Comparison of ENCODE assay signal across 12 cellular contexts in genomic region chr6:5999688-6000608, GRCh38. TPM values are rescaled to one million over a fixed set of nuclear protein-coding genes. Genes with fewer than 3 reads are reported as not detected.
DNase-seq lines count a peak whose midpoint lies in the region; ATAC-seq, FAIRE-seq and TF ChIP-seq lines count a peak whose summit lies in the region.
"Had no signal": no experiment of that assay in that cellular context is flagged by ENCODE, and none has a peak within 500 bp of the region (broad histone marks: within the 10 kb centered on the region; RNA-seq: fewer than 3 reads in every experiment).

No MANE protein-coding gene starts in this region.

- H3K36me3 ChIP-seq in H7 (replicated peaks; ENCODE audit: control insufficient read depth, insufficient read depth, low read length), result no peaks in the 10 kb centered on the region
- no peaks in the 10 kb centered on the region for H3K36me3 ChIP-seq in naive thymus-derived CD4-positive, alpha-beta T cell (ENCODE audit: control insufficient read depth in 2 of 3, insufficient read depth in 3 of 3, low read length in 3 of 3)
- H3K36me3 ChIP-seq in OCI-LY7 (ENCODE audit: insufficient read depth, low read length), result no peaks in the 10 kb centered on the region; the same call in 1 of the 2 replicates
- H3K36me3 ChIP-seq: ovary had no signal

- H3K4me3 Mint-ChIP-seq in naive thymus-derived CD4-positive, alpha-beta T cell, result peak overlapping the region; percentile 12 to 70 (median 53)

- H2AFZ ChIP-seq in OCI-LY7 (ENCODE audit: low read length), result no peak overlapping the region

- 84% methylated on average over 24 of the region's 34 CpGs for WGBS in A549 (ENCODE audit: missing lambda C conversion rate)

- H3K27me3 ChIP-seq in H7 (ENCODE audit: control insufficient read depth, insufficient read depth, low read length), result peaks cover 99% of the 10 kb centered on the region
- H3K27me3 ChIP-seq in naive thymus-derived CD4-positive, alpha-beta T cell (ENCODE audit: control insufficient read depth in 2 of 2, insufficient read depth in 2 of 2, low read length in 2 of 2), result peaks cover 69 to 91% of the 10 kb centered on the region in 2 donors
- H3K27me3 ChIP-seq: ovary had no signal

- TF ChIP-seq EP300 in A549 (IDR thresholded peaks at IDR 0.05), result no peak

- peak overlapping the region in 6 of 9 donors; percentile 30 to 73 (median 61) for H3K27ac Mint-ChIP-seq in naive thymus-derived CD4-positive, alpha-beta T cell

- DNase-seq in A549 (ENCODE audit: low read depth in 1 of 2, low spot score in 1 of 2), result no peak
- DNase-seq in H7, result peak; percentile 71
- no peak for DNase-seq in coronary artery (ENCODE audit: low spot score)
- DNase-seq in naive thymus-derived CD4-positive, alpha-beta T cell, result peak in 1 of 9 donors; percentile 10
- no peak for DNase-seq in OCI-LY7 (ENCODE audit: low spot score)
- no peak for DNase-seq in HTR-8/SVneo (ENCODE audit: insufficient read length, low spot score)
- DNase-seq in GDM1 (lab: John Stamatoyannopoulos, UW), result no peak
- DNase-seq: GOT3, NCI-H2029, ovary had no signal

- FAIRE-seq in A549 (lab: Jason Lieb, UNC) (no peak), HTR-8/SVneo (lab: Jason Lieb, UNC) (no peak)
- FAIRE-seq: bronchial epithelial cell had no signal

- peaks cover 60 to 89% (median 80%) of the 10 kb centered on the region in 7 donors for H3K4me1 Mint-ChIP-seq in naive thymus-derived CD4-positive, alpha-beta T cell

- H3K27ac ChIP-seq in A549, result no peak overlapping the region
- H3K27ac ChIP-seq in coronary artery, result peak overlapping the region; percentile 46 to 55
- H3K27ac ChIP-seq in naive thymus-derived CD4-positive, alpha-beta T cell (ENCODE audit: low read depth, low read length), result no peak overlapping the region
- no peak overlapping the region for H3K27ac ChIP-seq in OCI-LY7 (ENCODE audit: low read depth, low read length, poor library complexity, severe bottlenecking)
- H3K27ac ChIP-seq: ovary had no signal

- H3K9me2 ChIP-seq in OCI-LY7 (ENCODE audit: insufficient read depth, low read length), result no peaks in the 10 kb centered on the region

- H3K4me2 ChIP-seq in A549 (peak overlapping the region; percentile 58; the same call in 2 of the 3 replicates), OCI-LY7 (ENCODE audit: low read length) (no peak overlapping the region)

- no peak overlapping the region for H3K4me3 ChIP-seq in A549
- H3K4me3 ChIP-seq in H7 (ENCODE audit: insufficient read depth, low read depth, low read length), result peak overlapping the region; percentile 27
- peak overlapping the region; percentile 40 for H3K4me3 ChIP-seq in coronary artery
- no peak overlapping the region for H3K4me3 ChIP-seq in naive thymus-derived CD4-positive, alpha-beta T cell (ENCODE audit: low read length)
- no peak overlapping the region for H3K4me3 ChIP-seq in OCI-LY7 (ENCODE audit: low read depth, low read length, poor library complexity, severe bottlenecking)
- H3K4me3 ChIP-seq: ovary had no signal

- H3K4me1 ChIP-seq in A549, result no peaks in the 10 kb centered on the region
- peaks cover 27 to 73% of the 10 kb centered on the region in 2 donors for H3K4me1 ChIP-seq in naive thymus-derived CD4-positive, alpha-beta T cell (ENCODE audit: control insufficient read depth in 2 of 2, insufficient read depth in 2 of 2, low read length in 2 of 2)
- H3K4me1 ChIP-seq in OCI-LY7 (ENCODE audit: insufficient read depth, low read length, poor library complexity, severe bottlenecking), result peaks cover 15% of the 10 kb centered on the region

- CTCF ChIA-PET in A549 (lab: Yijun Ruan, JAX), result interaction anchor here (0.6 to 1.1 kb wide), 3 partner anchors 18 to 529 kb away, joined by 3 read pairs; no protein-coding TSS in a partner anchor
- CTCF ChIA-PET in naive thymus-derived CD4-positive, alpha-beta T cell (lab: Charles Lee), result interaction anchor here (0.6 to 0.9 kb wide), 2 partner anchors 10 to 185 kb away, joined by 3 read pairs; no protein-coding TSS in a partner anchor
- CTCF ChIA-PET in OCI-LY7 (lab: Charles Lee; ENCODE audit: unreplicated experiment), result no interaction called here

- no peaks in the 10 kb centered on the region for H4K20me1 ChIP-seq in OCI-LY7 (ENCODE audit: insufficient read depth, low read length)

- ATAC-seq in A549 (no peak), HG02610 (IDR thresholded peaks at IDR 0.05; ENCODE audit: unreplicated experiment) (no peak)
- ATAC-seq in naive thymus-derived CD4-positive, alpha-beta T cell, result no peak

- POLR2A ChIA-PET in A549 (lab: Yijun Ruan, JAX) (no interaction called here), OCI-LY7 (lab: Charles Lee) (interaction anchor here (0.6 to 0.7 kb wide), 3 partner anchors 130 to 835 kb away, joined by 3 to 7 read pairs (median 5); no protein-coding TSS in a partner anchor)
- POLR2A ChIA-PET in naive thymus-derived CD4-positive, alpha-beta T cell (lab: Charles Lee), result no interaction called here

- no peaks in the 10 kb centered on the region for H3K79me2 ChIP-seq in OCI-LY7 (ENCODE audit: insufficient read depth, low read depth, low read length)

- TF ChIP-seq CTCF in A549 (IDR thresholded peaks at IDR 0.05) (no peak), coronary artery (IDR thresholded peaks at IDR 0.05) (no peak), OCI-LY7 (conservative IDR thresholded peaks at IDR 0.05; ENCODE audit: low read length) (no peak)

- no TSS peak for BruUV-seq in OCI-LY7 (replicated peaks; lab: Mats Ljungman, UMichigan)

- TF ChIP-seq RAD21 in A549 (conservative IDR thresholded peaks at IDR 0.05 in 1 of 2, IDR thresholded peaks at IDR 0.05 in 1 of 2), result no peak

- no peaks in the 10 kb centered on the region for H3K9me3 ChIP-seq in A549
- H3K9me3 ChIP-seq in naive thymus-derived CD4-positive, alpha-beta T cell (ENCODE audit: control insufficient read depth in 2 of 3, low read length in 3 of 3), result peaks cover 0 to 15% (median 3%) of the 10 kb centered on the region in 3 experiments
- H3K9me3 ChIP-seq in OCI-LY7 (ENCODE audit: low read length), result no peaks in the 10 kb centered on the region

- peaks cover 88 to 95% (median 88%) of the 10 kb centered on the region in 5 donors for H3K27me3 Mint-ChIP-seq in naive thymus-derived CD4-positive, alpha-beta T cell

- no peak for TF ChIP-seq POLR2A in A549 (IDR thresholded peaks at IDR 0.05; ENCODE audit: low read length)

- H3K36me3 Mint-ChIP-seq in naive thymus-derived CD4-positive, alpha-beta T cell, result peaks cover 0 to 34% (median 8%) of the 10 kb centered on the region in 5 donors

- intact Hi-C loops in naive thymus-derived CD4-positive, alpha-beta T cell (cut with micrococcal nuclease), result loop anchor here (1.0 to 10.0 kb wide), 9 partner anchors 48 to 1983 kb away; partner anchors contain the start of genes BMP6 (in 1 of the 2) and DSP (in 1 of the 2)
- intact Hi-C loops in OCI-LY7 (cut with micrococcal nuclease; ENCODE audit: unreplicated experiment), result loop anchor here (10.0 kb wide), 2 partner anchors 395 to 535 kb away; no protein-coding TSS in a partner anchor

- H3K9me3 Mint-ChIP-seq in naive thymus-derived CD4-positive, alpha-beta T cell, result peaks cover 0 to 39% (median 16%) of the 10 kb centered on the region in 11 donors

TF ChIP-seq in A549, 52 proteins besides CTCF, POLR2A, EP300 and RAD21 (continues in another document):
- TF ChIP-seq FOSL2 (IDR thresholded peaks at IDR 0.05), result no peak
- no peak for TF ChIP-seq FOSL2 (CRISPR knock-in tag; IDR thresholded peaks at IDR 0.05)
- no peak for TF ChIP-seq TFCP2L1 (CRISPR knock-in tag; IDR thresholded peaks at IDR 0.05)
- no peak for TF ChIP-seq CHD4 (IDR thresholded peaks at IDR 0.05; ENCODE audit: borderline replicate concordance)
- no peak for TF ChIP-seq ATOH8 (CRISPR knock-in tag; IDR thresholded peaks at IDR 0.05; ENCODE audit: low read depth)
- no peak for TF ChIP-seq RFX5 (IDR thresholded peaks at IDR 0.05)
- TF ChIP-seq BHLHE40 (IDR thresholded peaks at IDR 0.05; ENCODE audit: low read depth, low read length), result no peak
- TF ChIP-seq CBX8 (IDR thresholded peaks at IDR 0.05), result no peak
- TF ChIP-seq RNF2 (IDR thresholded peaks at IDR 0.05; ENCODE audit: borderline replicate concordance, low read depth), result no peak
- TF ChIP-seq E2F6 (IDR thresholded peaks at IDR 0.05; ENCODE audit: borderline replicate concordance, low read depth), result no peak
- TF ChIP-seq CHD2 (IDR thresholded peaks at IDR 0.05; ENCODE audit: low read length, partially characterized antibody), result no peak
- no peak for TF ChIP-seq HES2 (IDR thresholded peaks at IDR 0.05)

RNA-seq across cellular contexts. Expression of gene NRN1, which starts 6.8 kb away (rescaled TPM):
- 0.24 and 0.39 TPM in 2 replicates for polyA plus RNA-seq in A549 (2011; rRNA removed)
- 0.12 and 0.19 TPM in 2 replicates for polyA plus RNA-seq in A549 (2012; cell fraction: cytosol; rRNA removed)
- polyA plus RNA-seq in A549 (2012; cell fraction: nucleus; rRNA removed), result 0.20 and 0.22 TPM in 2 replicates
- 0.35 to 0.50 TPM (median 0.38 TPM) in 3 replicates for polyA plus RNA-seq in A549 (2017; fragmentation: RNase III; extraction: RNeasy Plus Mini Kit Qiagen cat#74134 plus additional on column Dnase treatment)
- polyA minus RNA-seq in A549 (2011; rRNA and poly(A)+ RNA removed), result 0.15 TPM in 1 of 2 replicates, not detected in the other
- total RNA-seq in H7 (2014; rRNA removed; shearing (Covaris generic)), result 0.63 TPM in 1 of 2 replicates, not detected in the other
- 1 to 10 TPM in 2 of 5 experiments, under 1 TPM in 2, not detected in 1; 0.19 to 9.1 (median 0.70) TPM for total RNA-seq in naive thymus-derived CD4-positive, alpha-beta T cell
- polyA plus RNA-seq in naive thymus-derived CD4-positive, alpha-beta T cell, result under 1 TPM in 1 of 2 donors, not detected in 1; 0.34 TPM
- 5.6 and 6.4 TPM in 2 replicates for total RNA-seq in OCI-LY7 (2014; rRNA removed; shearing (Covaris generic))
- total RNA-seq in OCI-LY7 (2022), result 14.1 and 24.8 TPM in 2 replicates
- total RNA-seq: bronchial epithelial cell had no signal

Comparison
In these comparisons a context has a peak if more than half of its experiments do, and no peak if none do; other contexts are left out.
1. H3K27ac ChIP-seq: peak in coronary artery (2 of 2); none in A549 (0 of 2), naive thymus-derived CD4-positive, alpha-beta T cell (single experiment) and OCI-LY7 (single experiment).
2. H3K4me3 ChIP-seq: peak in H7 (single experiment) and coronary artery (single experiment); none in A549 (single experiment), naive thymus-derived CD4-positive, alpha-beta T cell (single experiment) and OCI-LY7 (single experiment).